In genomic region chr12:62335801-62336200, GRCh38 we compare ENCODE assay signal across 1 cellular context.
TF ChIP-seq lines count a peak whose summit lies in the region.

No MANE protein-coding gene starts in this region.

TF ChIP-seq in K562, 482 proteins besides CTCF, POLR2A, EP300 and RAD21 (continued from another document):
- TF ChIP-seq FOXA1 (IDR thresholded peaks at IDR 0.05; ENCODE audit: borderline replicate concordance) = no peak
- no peak for TF ChIP-seq SMAD2 (IDR thresholded peaks at IDR 0.05; ENCODE audit: low read depth, low read length)
- TF ChIP-seq TCF7 (IDR thresholded peaks at IDR 0.05; ENCODE audit: borderline replicate concordance) = no peak
- TF ChIP-seq ZBTB17 (CRISPR knock-in tag; IDR thresholded peaks at IDR 0.05) = no peak
- no peak for TF ChIP-seq SAFB (IDR thresholded peaks at IDR 0.05; ENCODE audit: borderline replicate concordance, low read depth, low read length)
- TF ChIP-seq THRA (IDR thresholded peaks at IDR 0.05) = no peak
- no peak for TF ChIP-seq BCOR (IDR thresholded peaks at IDR 0.05)
- no peak for TF ChIP-seq ELF1 (tag; IDR thresholded peaks at IDR 0.05)
- no peak for TF ChIP-seq ZNF124 (CRISPR knock-in tag; IDR thresholded peaks at IDR 0.05)
- TF ChIP-seq ZKSCAN3 (CRISPR knock-in tag; IDR thresholded peaks at IDR 0.05) = no peak
- TF ChIP-seq ZNF830 (CRISPR knock-in tag; IDR thresholded peaks at IDR 0.05) = no peak
